ENCODE assay signal across 1 cellular context in genomic region chr17:41149652-41149985, GRCh38.
TF ChIP-seq lines count a peak whose summit lies in the region.

Gene KRTAP4-5, minus strand, starts transcription at chr17:41149825. Its CDS starts 58 bp downstream, at chr17:41149767.

TF ChIP-seq in HEK293, 187 proteins besides CTCF, POLR2A, EP300 and RAD21 (continued from another document):
- TF ChIP-seq ZNF518A (tag by site-specific recombination; conservative IDR thresholded peaks at IDR 0.05; ENCODE audit: low read depth) (no peak), MZF1 (tag by site-specific recombination; IDR thresholded peaks at IDR 0.05; ENCODE audit: borderline replicate concordance) (no peak), ZNF157 (tag by site-specific recombination; IDR thresholded peaks at IDR 0.05) (no peak), ZNF488 (tag by site-specific recombination; IDR thresholded peaks at IDR 0.05) (no peak), PBX3 (CRISPR knock-in tag; IDR thresholded peaks at IDR 0.05) (no peak), ZBTB44 (tag by site-specific recombination; IDR thresholded peaks at IDR 0.05) (no peak), REST (tag by site-specific recombination; IDR thresholded peaks at IDR 0.05) (peak; percentile 74), ZNF558 (tag by site-specific recombination; IDR thresholded peaks at IDR 0.05) (no peak), ZNF529 (tag by site-specific recombination; IDR thresholded peaks at IDR 0.05; ENCODE audit: insufficient replicate concordance) (no peak), ZNF549 (tag by site-specific recombination; IDR thresholded peaks at IDR 0.05) (no peak), ZNF140 (tag by site-specific recombination; IDR thresholded peaks at IDR 0.05) (no peak), ZBTB11 (tag by site-specific recombination; conservative IDR thresholded peaks at IDR 0.05; ENCODE audit: low read depth) (no peak), ZNF623 (tag by site-specific recombination; IDR thresholded peaks at IDR 0.05) (no peak)
